16 cellular contexts compared by ENCODE assay signal in genomic region chr10:124219655-124220054, GRCh38.
DNase-seq lines count a peak whose midpoint lies in the region; ATAC-seq and TF ChIP-seq lines count a peak whose summit lies in the region.
"Had no signal": no experiment of that assay in that cellular context is flagged by ENCODE, and none has a peak within 500 bp of the region (broad histone marks: within the 10 kb centered on the region; RNA-seq: fewer than 3 reads in every experiment).

No MANE protein-coding gene starts in this region.

- peaks cover 3% of the 10 kb centered on the region for H3K36me3 Mint-ChIP-seq in endothelial cell (ENCODE audit: low read depth, unreplicated experiment)
- H3K36me3 Mint-ChIP-seq: CD8-positive, alpha-beta T cell had no signal

- no peaks in the 10 kb centered on the region for H3K9me3 Mint-ChIP-seq in endothelial cell (ENCODE audit: unreplicated experiment)
- H3K9me3 Mint-ChIP-seq: CD4-positive, alpha-beta T cell; CD8-positive, alpha-beta T cell had no signal

- no peak for TF ChIP-seq CTCF in endothelial cell (IDR thresholded peaks at IDR 0.05; ENCODE audit: unreplicated experiment)

- H3K4me1 Mint-ChIP-seq in endothelial cell (ENCODE audit: unreplicated experiment): peaks cover 31% of the 10 kb centered on the region

- peaks cover 8% of the 10 kb centered on the region for H3K27me3 Mint-ChIP-seq in endothelial cell (ENCODE audit: unreplicated experiment)

- intact Hi-C loops in sciatic nerve (cut with DNase I): no loop called here

- no peak for DNase-seq in endothelial cell (ENCODE audit: low spot score)
- peak; percentile 53 for DNase-seq in mesenteric fat pad (ENCODE audit: low spot score)
- peak; percentile 41 for DNase-seq in sciatic nerve (ENCODE audit: low spot score)
- no peak for DNase-seq in NCI-H1105 treated with DMSO at 0.1 percent for 48 hours (lab: John Stamatoyannopoulos, UW)
- no peak for DNase-seq in NCI-H2171 treated with DMSO at 0.1 percent for 48 hours (lab: John Stamatoyannopoulos, UW)
- no peak for DNase-seq in activated CD4-positive, alpha-beta T cell treated with anti-CD3 and anti-CD28 coated beads for 4 hours
- DNase-seq: 8988T; ACHN; BE2C; C1 segment of cervical spinal cord; Caco-2; Calu3; CD4-positive, alpha-beta T cell; CD8-positive, alpha-beta T cell; DMS79 treated with DMSO at 0.1 percent for 48 hours; GF-D8 had no signal

- ATAC-seq in sciatic nerve: no peak
- ATAC-seq: CD8-positive, alpha-beta T cell had no signal

- no peak overlapping the region for H3K27ac Mint-ChIP-seq in endothelial cell (ENCODE audit: unreplicated experiment)
- H3K27ac Mint-ChIP-seq: CD4-positive, alpha-beta T cell; CD8-positive, alpha-beta T cell had no signal

- peak overlapping the region; percentile 7 for H3K4me3 Mint-ChIP-seq in endothelial cell (ENCODE audit: unreplicated experiment)
- H3K4me3 Mint-ChIP-seq: CD4-positive, alpha-beta T cell; CD8-positive, alpha-beta T cell had no signal

Comparison
In these comparisons a context has a peak if more than half of its experiments do, and no peak if none do; other contexts are left out.
1. DNase-seq: peak in mesenteric fat pad (single experiment) and sciatic nerve (single experiment); none in endothelial cell (single experiment), NCI-H1105 treated with DMSO at 0.1 percent for 48 hours (single experiment), NCI-H2171 treated with DMSO at 0.1 percent for 48 hours (single experiment) and activated CD4-positive, alpha-beta T cell treated with anti-CD3 and anti-CD28 coated beads for 4 hours (0 of 2).